Comparison of ENCODE assay signal across 12 cellular contexts in the genomic region with DNA sequence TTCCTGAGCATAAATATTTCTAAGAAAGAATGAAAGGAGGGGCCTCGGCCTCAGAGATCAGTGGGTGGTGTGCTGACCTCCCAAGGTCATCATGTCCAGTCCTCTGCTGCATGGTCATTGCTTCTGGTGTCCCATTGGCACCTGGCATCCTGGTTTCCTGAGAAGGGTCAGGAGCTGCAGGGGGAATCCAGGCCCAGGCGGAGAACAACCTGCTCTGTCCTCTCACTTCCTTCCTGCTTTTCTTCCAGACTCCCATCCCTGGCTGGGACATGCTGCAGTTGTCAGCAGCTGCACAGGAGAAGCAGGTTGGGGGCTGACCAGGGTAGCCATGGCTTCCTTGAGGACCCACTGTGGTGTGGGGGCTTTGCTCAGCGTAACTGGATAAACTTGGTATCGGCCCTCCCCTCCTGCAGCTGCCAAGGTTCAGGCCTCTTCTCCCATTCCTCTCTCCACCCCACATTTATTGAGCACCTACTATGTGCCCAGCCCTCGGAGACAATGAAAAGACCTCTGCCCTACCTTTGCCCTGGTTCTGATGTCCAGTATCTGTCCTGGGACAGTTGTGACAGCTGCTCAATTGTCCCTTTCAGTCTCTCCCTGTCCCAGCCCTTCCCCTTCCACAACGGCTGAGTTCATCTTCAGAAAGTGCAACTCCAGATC.
DNase-seq lines count a peak whose midpoint lies in the region; ATAC-seq and TF ChIP-seq lines count a peak whose summit lies in the region.
"Had no signal": no experiment of that assay in that cellular context is flagged by ENCODE, and none has a peak within 500 bp of the region (broad histone marks: within the 10 kb centered on the region; RNA-seq: fewer than 3 reads in every experiment).

No MANE protein-coding gene starts in this region.

- H4K20me1 ChIP-seq in hepatocyte (ENCODE audit: insufficient read depth, poor library complexity, severe bottlenecking): no peaks in the 10 kb centered on the region

- H3K79me2 ChIP-seq in hepatocyte: no peaks in the 10 kb centered on the region

- H3K4me1 ChIP-seq in HEK293 (ENCODE audit: control insufficient read depth, insufficient read depth, low read length) (no peaks in the 10 kb centered on the region), ascending aorta (peaks cover 0 to 22% of the 10 kb centered on the region in 2 donors), hepatocyte (ENCODE audit: insufficient read depth) (peaks cover 3% of the 10 kb centered on the region), skeletal muscle satellite cell (ENCODE audit: control insufficient read depth, insufficient read depth, low read length) (peaks cover 14% of the 10 kb centered on the region)

- no peak overlapping the region for H3K27ac ChIP-seq in HEK293 (ENCODE audit: extremely low read depth, low read depth, low read length)
- H3K27ac ChIP-seq in ascending aorta: peak overlapping the region; percentile 66 to 77
- peak overlapping the region; percentile 48 for H3K27ac ChIP-seq in hepatocyte

- H2AFZ ChIP-seq in hepatocyte: no peak overlapping the region

- no peak overlapping the region for H3K4me3 Mint-ChIP-seq in activated CD8-positive, alpha-beta T cell treated with anti-CD3 and anti-CD28 coated beads for 36 hours
- H3K4me3 Mint-ChIP-seq: activated naive CD4-positive, alpha-beta T cell treated with anti-CD3 and anti-CD28 coated beads, Interleukin-2, amount 50 U/mL, for 24 hours; CD4-positive, CD25-positive, alpha-beta regulatory T cell had no signal

- intact Hi-C loops in ascending aorta (cut with DNase I): no loop called here
- intact Hi-C loops in activated CD8-positive, alpha-beta T cell treated with anti-CD3 and anti-CD28 coated beads for 36 hours (cut with micrococcal nuclease): no loop called here

- DNase-seq in ascending aorta (ENCODE audit: low spot score in 2 of 2): no peak
- no peak for DNase-seq in hepatocyte (ENCODE audit: low spot score)
- no peak for DNase-seq in NCI-H1436 (lab: John Stamatoyannopoulos, UW)
- no peak for DNase-seq in activated CD8-positive, alpha-beta T cell treated with anti-CD3 and anti-CD28 coated beads for 36 hours
- no peak for DNase-seq in stimulated activated naive CD4-positive, alpha-beta T cell (lab: John Stamatoyannopoulos, UW)
- DNase-seq: activated CD8-positive, alpha-beta memory T cell treated with anti-CD3 and anti-CD28 coated beads for 24 hours; T-helper 9 cell had no signal

- TF ChIP-seq CTCF in HEK293 (tag by site-specific recombination; IDR thresholded peaks at IDR 0.05) (no peak), ascending aorta (IDR thresholded peaks at IDR 0.05) (no peak), hepatocyte (IDR thresholded peaks at IDR 0.05; ENCODE audit: poor library complexity) (no peak)
- no peak for TF ChIP-seq CTCF in activated CD8-positive, alpha-beta T cell treated with anti-CD3 and anti-CD28 coated beads for 36 hours (IDR thresholded peaks at IDR 0.05)

- no peaks in the 10 kb centered on the region for H3K9me2 ChIP-seq in hepatocyte (replicated peaks; ENCODE audit: insufficient read depth)

- WGBS in hepatocyte (ENCODE audit: low lambda C conversion rate, missing lambda C conversion rate): 93% methylated on average over 6 of the region's 6 CpGs

- no peaks in the 10 kb centered on the region for H3K9me3 Mint-ChIP-seq in activated CD8-positive, alpha-beta T cell treated with anti-CD3 and anti-CD28 coated beads for 36 hours
- H3K9me3 Mint-ChIP-seq: activated naive CD4-positive, alpha-beta T cell treated with anti-CD3 and anti-CD28 coated beads, Interleukin-2, amount 50 U/mL, for 24 hours; CD4-positive, CD25-positive, alpha-beta regulatory T cell had no signal

- no peak overlapping the region for H3K4me2 ChIP-seq in hepatocyte
- H3K4me2 ChIP-seq in skeletal muscle satellite cell (ENCODE audit: low read length): peak overlapping the region; percentile 59

- H3K27me3 ChIP-seq in ascending aorta (no peaks in the 10 kb centered on the region), hepatocyte (no peaks in the 10 kb centered on the region), skeletal muscle satellite cell (ENCODE audit: control insufficient read depth, insufficient read depth, low read length) (peaks cover 4% of the 10 kb centered on the region)

- H3K36me3 Mint-ChIP-seq in activated CD8-positive, alpha-beta T cell treated with anti-CD3 and anti-CD28 coated beads for 36 hours (ENCODE audit: low read depth): no peaks in the 10 kb centered on the region
- H3K36me3 Mint-ChIP-seq: activated naive CD4-positive, alpha-beta T cell treated with anti-CD3 and anti-CD28 coated beads, Interleukin-2, amount 50 U/mL, for 24 hours; CD4-positive, CD25-positive, alpha-beta regulatory T cell had no signal

- H3K4me3 ChIP-seq in HEK293 (ENCODE audit: low read depth, low read length) (no peak overlapping the region), ascending aorta (peak overlapping the region; percentile 27 to 44), hepatocyte (no peak overlapping the region), skeletal muscle satellite cell (ENCODE audit: low read length) (no peak overlapping the region)

- H3K4me1 Mint-ChIP-seq in activated CD8-positive, alpha-beta T cell treated with anti-CD3 and anti-CD28 coated beads for 36 hours (ENCODE audit: low read depth): peaks cover 30% of the 10 kb centered on the region

- POLR2A ChIA-PET in HEK293 (lab: Yijun Ruan, JAX): interaction anchor here (0.6 kb wide), 1 partner anchor 1744 kb away, joined by 3 read pairs; no protein-coding TSS in a partner anchor
- POLR2A ChIA-PET in activated CD8-positive, alpha-beta T cell treated with anti-CD3 and anti-CD28 coated beads for 36 hours (lab: Charles Lee): no interaction called here

- H3K36me3 ChIP-seq in HEK293 (ENCODE audit: control insufficient read depth in 2 of 2, insufficient read depth in 1 of 2, low read length in 2 of 2): no peaks in the 10 kb centered on the region
- H3K36me3 ChIP-seq in ascending aorta: no peaks in the 10 kb centered on the region
- H3K36me3 ChIP-seq in hepatocyte (replicated peaks; ENCODE audit: insufficient read depth, low read depth): no peaks in the 10 kb centered on the region
- no peaks in the 10 kb centered on the region for H3K36me3 ChIP-seq in skeletal muscle satellite cell (ENCODE audit: insufficient read depth, low read length)

- H3K9me3 ChIP-seq in HEK293 (ENCODE audit: control insufficient read depth, insufficient read depth, low read depth, low read length) (no peaks in the 10 kb centered on the region), ascending aorta (no peaks in the 10 kb centered on the region), hepatocyte (ENCODE audit: low read depth) (no peaks in the 10 kb centered on the region), skeletal muscle satellite cell (replicated peaks; ENCODE audit: low read length) (no peaks in the 10 kb centered on the region)

- CTCF ChIA-PET in HEK293 (lab: Yijun Ruan, JAX): interaction anchor here (0.6 kb wide), 1 partner anchor 367 kb away, joined by 5 read pairs; no protein-coding TSS in a partner anchor
- CTCF ChIA-PET in activated CD8-positive, alpha-beta T cell treated with anti-CD3 and anti-CD28 coated beads for 36 hours (lab: Charles Lee): interaction anchor here (1.1 kb wide), 1 partner anchor 98 kb away, joined by 3 read pairs; no protein-coding TSS in a partner anchor

- no peak overlapping the region for H3K9ac ChIP-seq in skeletal muscle satellite cell (ENCODE audit: low read depth, low read length)

- peaks cover 8% of the 10 kb centered on the region for H3K27me3 Mint-ChIP-seq in activated CD8-positive, alpha-beta T cell treated with anti-CD3 and anti-CD28 coated beads for 36 hours
- H3K27me3 Mint-ChIP-seq: activated naive CD4-positive, alpha-beta T cell treated with anti-CD3 and anti-CD28 coated beads, Interleukin-2, amount 50 U/mL, for 24 hours had no signal

- H3K27ac Mint-ChIP-seq in activated CD8-positive, alpha-beta T cell treated with anti-CD3 and anti-CD28 coated beads for 36 hours: no peak overlapping the region
- H3K27ac Mint-ChIP-seq: activated naive CD4-positive, alpha-beta T cell treated with anti-CD3 and anti-CD28 coated beads, Interleukin-2, amount 50 U/mL, for 24 hours; CD4-positive, CD25-positive, alpha-beta regulatory T cell had no signal

- no peak for ATAC-seq in GM21723 (IDR thresholded peaks at IDR 0.05; ENCODE audit: unreplicated experiment)
- ATAC-seq in activated CD8-positive, alpha-beta T cell treated with anti-CD3 and anti-CD28 coated beads for 36 hours: no peak

TF ChIP-seq in HEK293, 187 proteins besides CTCF, POLR2A, EP300 and RAD21:
- TF ChIP-seq ZNF677 (tag by site-specific recombination; IDR thresholded peaks at IDR 0.05) (no peak), ZNF664 (tag by site-specific recombination; IDR thresholded peaks at IDR 0.05) (peak; percentile 61)

Comparison
In these comparisons a context has a peak if more than half of its experiments do, and no peak if none do; other contexts are left out.
1. H3K4me3 ChIP-seq: peak in ascending aorta (2 of 2); none in HEK293 (single experiment), hepatocyte (single experiment) and skeletal muscle satellite cell (single experiment).